ENCODE assay signal across 19 cellular contexts in genomic region chr5:14359069-14360043, GRCh38.
DNase-seq lines count a peak whose midpoint lies in the region; ATAC-seq and TF ChIP-seq lines count a peak whose summit lies in the region.
"Had no signal": no experiment of that assay in that cellular context is flagged by ENCODE, and none has a peak within 500 bp of the region (broad histone marks: within the 10 kb centered on the region; RNA-seq: fewer than 3 reads in every experiment).

No MANE protein-coding gene starts in this region.

- H4K5ac ChIP-seq in IMR-90 (ENCODE audit: low read depth, low read length) = no peak overlapping the region

- no peak overlapping the region for H3K9ac ChIP-seq in IMR-90 (ENCODE audit: low read depth, low read length)
- no peak overlapping the region for H3K9ac ChIP-seq in GM23248
- H3K9ac ChIP-seq: BLaER1 had no signal

- no peak overlapping the region for H3K14ac ChIP-seq in IMR-90 (replicated peaks; ENCODE audit: low read depth, low read length)

- 97% methylated on average over 10 of the region's 27 CpGs; no CpG with 5 or more reads in 1 of the 2 experiments for WGBS in IMR-90 (ENCODE audit: extremely low coverage in 2 of 2, insufficient read length in 1 of 2), 2 experiments
- 93 to 95% methylated on average over 25 to 27 of the region's 27 CpGs for WGBS in GM23248 (ENCODE audit: low coverage in 1 of 2, low lambda C conversion rate in 2 of 2, missing lambda C conversion rate in 2 of 2), 2 experiments

- intact Hi-C loops in IMR-90 (cut with micrococcal nuclease) = no loop called here

- H3K4me2 ChIP-seq in IMR-90 (ENCODE audit: low read depth, low read length) (no peak overlapping the region), GM23248 (ENCODE audit: unreplicated experiment) (no peak overlapping the region)
- H3K4me2 ChIP-seq: BLaER1 had no signal

- H3K18ac ChIP-seq in IMR-90 (ENCODE audit: low read depth, low read length) = no peak overlapping the region

- TF ChIP-seq CTCF in IMR-90 (conservative IDR thresholded peaks at IDR 0.05; ENCODE audit: low read depth, low read length) = no peak

- ATAC-seq in IMR-90 (ENCODE audit: low read depth) (no peak), left lobe of liver (peak; percentile 13), GM21619 (IDR thresholded peaks at IDR 0.05; ENCODE audit: unreplicated experiment) (no peak)
- ATAC-seq in central memory CD8-positive, alpha-beta T cell (replicated peaks; ENCODE audit: extremely low read depth, poor library complexity, severe bottlenecking) = no peak
- ATAC-seq: CD8-positive, alpha-beta T cell; GM12878 had no signal

- H3K27ac ChIP-seq in IMR-90 (ENCODE audit: insufficient read depth, low read length) (no peak overlapping the region), temporal lobe (ENCODE audit: low read depth, low read length) (peak overlapping the region; percentile 47), GM23248 (no peak overlapping the region)
- H3K27ac ChIP-seq: BLaER1, HL-60 had no signal

- dilution Hi-C loops in IMR-90 (cut with HindIII; ENCODE audit: low sequenced_read_pairs, unreplicated experiment) = no loop called here

- H3K36me3 ChIP-seq in IMR-90 (ENCODE audit: control insufficient read depth, insufficient read depth, low read length) (peaks cover 71% of the 10 kb centered on the region), GM23248 (ENCODE audit: low read depth) (peaks cover 73% of the 10 kb centered on the region)

- H3K9me3 ChIP-seq in IMR-90 (ENCODE audit: control insufficient read depth, insufficient read depth, low read length) (no peaks in the 10 kb centered on the region), GM23248 (ENCODE audit: low read depth) (no peaks in the 10 kb centered on the region)
- H3K9me3 ChIP-seq: BLaER1 had no signal

- no peak overlapping the region for H2AK5ac ChIP-seq in IMR-90 (ENCODE audit: low read depth, low read length)

- peaks cover 99% of the 10 kb centered on the region for H3K79me2 ChIP-seq in GM23248 (ENCODE audit: insufficient read depth)

- peaks cover 4% of the 10 kb centered on the region for H3K4me1 ChIP-seq in IMR-90 (ENCODE audit: control insufficient read depth, insufficient read depth, low read length)
- H3K4me1 ChIP-seq in GM23248 (ENCODE audit: insufficient read depth) = no peaks in the 10 kb centered on the region

- peaks cover 61 to 81% of the 10 kb centered on the region in 2 experiments for H3K79me1 ChIP-seq in IMR-90 (ENCODE audit: low read depth in 1 of 2, low read length in 2 of 2)

- no peak overlapping the region for H3K4ac ChIP-seq in IMR-90 (ENCODE audit: low read depth, low read length)

- no peak overlapping the region for H2BK5ac ChIP-seq in IMR-90 (ENCODE audit: low read depth, low read length, poor library complexity, severe bottlenecking)

- no peak overlapping the region for H3K23ac ChIP-seq in IMR-90 (ENCODE audit: low read depth, low read length)

- H3F3A ChIP-seq in GM23248 (ENCODE audit: insufficient read depth) = peaks cover 71% of the 10 kb centered on the region

- H3K4me3 Mint-ChIP-seq in central memory CD8-positive, alpha-beta T cell = peak overlapping the region; percentile 37
- H3K4me3 Mint-ChIP-seq: CD8-positive, alpha-beta T cell had no signal

- TF ChIP-seq RAD21 in IMR-90 (IDR thresholded peaks at IDR 0.05; ENCODE audit: low read length) = no peak

- H3K27me3 ChIP-seq in IMR-90 (ENCODE audit: control insufficient read depth, insufficient read depth, low read length) (no peaks in the 10 kb centered on the region), GM23248 (replicated peaks; ENCODE audit: insufficient read depth) (no peaks in the 10 kb centered on the region)
- H3K27me3 ChIP-seq: BLaER1 had no signal

- no peaks in the 10 kb centered on the region for H3K9me2 ChIP-seq in GM23248 (ENCODE audit: insufficient read depth)

- DNase-seq in IMR-90 (no peak), left lobe of liver (ENCODE audit: low spot score) (no peak), GM23248 (no peak), NK-92 (lab: John Stamatoyannopoulos, UW; ENCODE audit: unreplicated experiment) (no peak)
- DNase-seq in central memory CD8-positive, alpha-beta T cell (ENCODE audit: low spot score in 2 of 2) = no peak
- DNase-seq: CD8-positive, alpha-beta T cell; DND-41; GDM1; HCEC 1CT; NCI-H187; NCI-H345; NCI-H69; NK-92 treated with Interleukin-12 subunit alpha and Interleukin-12 subunit beta, amount 100 ng/mL, for 24 hours; SHP77 had no signal

- peaks cover 8% of the 10 kb centered on the region for H3K9me1 ChIP-seq in IMR-90 (ENCODE audit: insufficient read depth, low read length)

- no peak overlapping the region for H4K91ac ChIP-seq in IMR-90 (ENCODE audit: insufficient read depth, low read depth, low read length)

- TF ChIP-seq POLR2A in IMR-90 (IDR thresholded peaks at IDR 0.05; ENCODE audit: low read depth, low read length) = no peak

- no peak overlapping the region for H2BK20ac ChIP-seq in IMR-90 (ENCODE audit: low read depth, low read length)

- H3K27ac Mint-ChIP-seq in central memory CD8-positive, alpha-beta T cell (ENCODE audit: low read depth) = no peak overlapping the region
- H3K27ac Mint-ChIP-seq: CD8-positive, alpha-beta T cell had no signal

- H3K56ac ChIP-seq in IMR-90 (ENCODE audit: extremely low read depth, insufficient read depth, low read length) = no peak overlapping the region

- H3K4me3 ChIP-seq in IMR-90 (ENCODE audit: insufficient read depth, low read depth, low read length) = no peak overlapping the region
- no peak overlapping the region for H3K4me3 ChIP-seq in GM23248
- H3K4me3 ChIP-seq: BLaER1, GM12878 had no signal

- H2BK15ac ChIP-seq in IMR-90 (ENCODE audit: low read depth, low read length) = no peak overlapping the region

- H3K27me3 Mint-ChIP-seq in central memory CD8-positive, alpha-beta T cell = peaks cover 9% of the 10 kb centered on the region

- peaks cover 15% of the 10 kb centered on the region for H3K4me1 Mint-ChIP-seq in central memory CD8-positive, alpha-beta T cell

- no TSS peak for BruUV-seq in IMR-90 (replicated peaks; lab: Mats Ljungman, UMichigan)

- H2AK9ac ChIP-seq in IMR-90 (replicated peaks; ENCODE audit: low read depth, low read length, poor library complexity) = no peak overlapping the region

- H2BK120ac ChIP-seq in IMR-90 (ENCODE audit: low read depth, low read length) = no peak overlapping the region

- 0 out of 4 replicates have a peak overlapping the region, but pooled peaks of 1 of the 2 experiments have one; percentile 7 for H4K8ac ChIP-seq in IMR-90 (ENCODE audit: low read depth in 2 of 2, low read length in 2 of 2)

- CTCF ChIA-PET in IMR-90 (lab: Yijun Ruan, JAX) = no interaction called here

- H3K36me3 Mint-ChIP-seq in central memory CD8-positive, alpha-beta T cell (ENCODE audit: insufficient read depth) = peaks cover 4% of the 10 kb centered on the region
- H3K36me3 Mint-ChIP-seq: CD8-positive, alpha-beta T cell had no signal

- H2AFZ ChIP-seq in IMR-90 (replicated peaks; ENCODE audit: low read length, poor library complexity) = peak overlapping the region; percentile 12
- no peak overlapping the region for H2AFZ ChIP-seq in GM23248

- H4K20me1 ChIP-seq in IMR-90 (ENCODE audit: insufficient read depth, low read length) = peaks cover 80% of the 10 kb centered on the region
- H4K20me1 ChIP-seq in GM23248 (ENCODE audit: insufficient read depth) = peaks cover 9% of the 10 kb centered on the region; the same call in 1 of the 2 replicates

- H3K9me3 Mint-ChIP-seq in central memory CD8-positive, alpha-beta T cell = no peaks in the 10 kb centered on the region
- H3K9me3 Mint-ChIP-seq: CD8-positive, alpha-beta T cell had no signal

- POLR2A ChIA-PET in IMR-90 (lab: Charles Lee; ENCODE audit: unreplicated experiment) = no interaction called here

- in situ Hi-C loops in IMR-90 (cut with MboI; ENCODE audit: low sequenced_read_pairs) (no loop called here), GM23248 (cut with MboI) (no loop called here)

TF ChIP-seq in IMR-90, 13 proteins besides CTCF, POLR2A, EP300 and RAD21:
- TF ChIP-seq FOS (IDR thresholded peaks at IDR 0.05; ENCODE audit: low read depth, low read length) (no peak), SMC3 (IDR thresholded peaks at IDR 0.05; ENCODE audit: low read depth, low read length) (no peak), RFX5 (IDR thresholded peaks at IDR 0.05; ENCODE audit: low read depth, low read length) (no peak), CEBPB (IDR thresholded peaks at IDR 0.05; ENCODE audit: low read depth, low read length) (no peak), MAZ (IDR thresholded peaks at IDR 0.05; ENCODE audit: borderline replicate concordance, low read depth, low read length) (no peak), USF2 (IDR thresholded peaks at IDR 0.05; ENCODE audit: low read depth, low read length) (no peak), MAFK (IDR thresholded peaks at IDR 0.05; ENCODE audit: low read depth, low read length) (no peak), RCOR1 (IDR thresholded peaks at IDR 0.05; ENCODE audit: insufficient replicate concordance, low read length) (no peak), ELK1 (IDR thresholded peaks at IDR 0.05; ENCODE audit: borderline replicate concordance, low read depth, low read length) (no peak), NFE2L2 (IDR thresholded peaks at IDR 0.05; ENCODE audit: low read depth, low read length) (no peak), BHLHE40 (IDR thresholded peaks at IDR 0.05; ENCODE audit: low read depth, low read length) (no peak), MXI1 (IDR thresholded peaks at IDR 0.05; ENCODE audit: borderline replicate concordance, low read depth, low read length) (no peak), CHD1 (IDR thresholded peaks at IDR 0.05; ENCODE audit: low read depth, low read length) (no peak)
